Comparison of ENCODE assay signal across 2 cellular contexts in the genomic region with DNA sequence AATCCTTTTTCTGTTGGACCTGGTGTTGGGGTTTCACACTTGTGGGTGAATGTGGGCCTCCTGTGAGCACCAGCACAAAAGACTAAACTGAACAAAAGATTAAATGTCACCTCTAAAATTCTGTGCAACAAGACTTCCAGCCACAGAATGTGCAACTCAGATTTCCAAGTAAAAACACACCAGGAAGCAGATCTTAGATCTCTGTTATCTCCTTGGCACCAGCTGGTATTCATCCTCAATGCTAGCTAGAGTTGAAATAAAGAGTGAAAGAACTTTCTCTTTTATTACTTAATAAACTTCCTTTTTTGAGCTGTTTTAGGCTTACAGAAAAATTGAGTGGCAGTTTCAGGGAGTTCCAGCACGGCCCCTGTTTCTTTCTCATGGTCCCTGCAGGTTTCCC.
TF ChIP-seq lines count a peak whose summit lies in the region.

No MANE protein-coding gene starts in this region.

TF ChIP-seq in A549, 52 proteins besides CTCF, POLR2A, EP300 and RAD21 (continued from another document):
- TF ChIP-seq HOXA7 (CRISPR knock-in tag; IDR thresholded peaks at IDR 0.05), result no peak
- TF ChIP-seq, protein P1, sequence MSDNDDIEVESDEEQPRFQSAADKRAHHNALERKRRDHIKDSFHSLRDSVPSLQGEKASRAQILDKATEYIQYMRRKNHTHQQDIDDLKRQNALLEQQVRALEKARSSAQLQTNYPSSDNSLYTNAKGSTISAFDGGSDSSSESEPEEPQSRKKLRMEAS (IDR thresholded peaks at IDR 0.05), result no peak
- TF ChIP-seq HOXB13 (CRISPR knock-in tag; IDR thresholded peaks at IDR 0.05; ENCODE audit: low read depth), result no peak
- TF ChIP-seq EHF (CRISPR knock-in tag; IDR thresholded peaks at IDR 0.05), result no peak
- TF ChIP-seq MAFK (IDR thresholded peaks at IDR 0.05; ENCODE audit: partially characterized antibody), result no peak
- TF ChIP-seq, protein P2, sequence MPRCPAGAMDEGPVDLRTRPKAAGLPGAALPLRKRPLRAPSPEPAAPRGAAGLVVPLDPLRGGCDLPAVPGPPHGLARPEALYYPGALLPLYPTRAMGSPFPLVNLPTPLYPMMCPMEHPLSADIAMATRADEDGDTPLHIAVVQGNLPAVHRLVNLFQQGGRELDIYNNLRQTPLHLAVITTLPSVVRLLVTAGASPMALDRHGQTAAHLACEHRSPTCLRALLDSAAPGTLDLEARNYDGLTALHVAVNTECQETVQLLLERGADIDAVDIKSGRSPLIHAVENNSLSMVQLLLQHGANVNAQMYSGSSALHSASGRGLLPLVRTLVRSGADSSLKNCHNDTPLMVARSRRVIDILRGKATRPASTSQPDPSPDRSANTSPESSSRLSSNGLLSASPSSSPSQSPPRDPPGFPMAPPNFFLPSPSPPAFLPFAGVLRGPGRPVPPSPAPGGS (IDR thresholded peaks at IDR 0.05), result no peak
- no peak for TF ChIP-seq SREBF2 (IDR thresholded peaks at IDR 0.05)
- TF ChIP-seq JUN (IDR thresholded peaks at IDR 0.05), result no peak
- TF ChIP-seq TP53 (CRISPR knock-in tag; IDR thresholded peaks at IDR 0.05), result no peak
- no peak for TF ChIP-seq MYC (IDR thresholded peaks at IDR 0.05; ENCODE audit: borderline replicate concordance, low read length)

TF ChIP-seq in HEK293T, 16 proteins besides CTCF, POLR2A, EP300 and RAD21 (continued from another document):
- TF ChIP-seq FOXA1 (IDR thresholded peaks at IDR 0.05) (no peak), ELF4 (IDR thresholded peaks at IDR 0.05) (no peak), TARDBP (IDR thresholded peaks at IDR 0.05) (no peak), LEF1 (IDR thresholded peaks at IDR 0.05; ENCODE audit: borderline replicate concordance) (no peak)
- TF ChIP-seq, protein P3, sequence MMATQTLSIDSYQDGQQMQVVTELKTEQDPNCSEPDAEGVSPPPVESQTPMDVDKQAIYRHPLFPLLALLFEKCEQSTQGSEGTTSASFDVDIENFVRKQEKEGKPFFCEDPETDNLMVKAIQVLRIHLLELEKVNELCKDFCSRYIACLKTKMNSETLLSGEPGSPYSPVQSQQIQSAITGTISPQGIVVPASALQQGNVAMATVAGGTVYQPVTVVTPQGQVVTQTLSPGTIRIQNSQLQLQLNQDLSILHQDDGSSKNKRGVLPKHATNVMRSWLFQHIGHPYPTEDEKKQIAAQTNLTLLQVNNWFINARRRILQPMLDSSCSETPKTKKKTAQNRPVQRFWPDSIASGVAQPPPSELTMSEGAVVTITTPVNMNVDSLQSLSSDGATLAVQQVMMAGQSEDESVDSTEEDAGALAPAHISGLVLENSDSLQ (IDR thresholded peaks at IDR 0.05), result no peak
